8 cellular contexts compared by ENCODE assay signal in genomic region chr6:90940812-90941481, GRCh38.
DNase-seq lines count a peak whose midpoint lies in the region; ATAC-seq and TF ChIP-seq lines count a peak whose summit lies in the region.

No MANE protein-coding gene starts in this region.

- H3K4me3 ChIP-seq in hepatocyte, result no peak overlapping the region

- H3K4me3 Mint-ChIP-seq in activated naive CD8-positive, alpha-beta T cell treated with anti-CD3 and anti-CD28 coated beads, Interleukin-2, amount 10 ng/mL, durations not matched to agents 7 days and 5 days, result peak overlapping the region; percentile 39
- H3K4me3 Mint-ChIP-seq in stimulated activated effector memory CD8-positive, alpha-beta T cell treated with anti-CD3 and anti-CD28 coated beads, Interleukin-12 subunit alpha, Interleukin-12 subunit beta, amount 100 ng/mL, for 72 hours, result peak overlapping the region; percentile 4

- WGBS in hepatocyte (ENCODE audit: low lambda C conversion rate, missing lambda C conversion rate), result 34% methylated on average over 5 of the region's 5 CpGs

- DNase-seq in Daoy (ENCODE audit: low read depth), result peak; percentile 42
- DNase-seq in NCI-H226, result peak; percentile 65
- DNase-seq in activated naive CD8-positive, alpha-beta T cell treated with anti-CD3 and anti-CD28 coated beads, Interleukin-2, amount 10 ng/mL, durations not matched to agents 7 days and 5 days, result no peak
- DNase-seq in hepatocyte (ENCODE audit: low spot score), result peak; percentile 65
- no peak for DNase-seq in stimulated activated effector memory CD8-positive, alpha-beta T cell treated with anti-CD3 and anti-CD28 coated beads, Interleukin-12 subunit alpha, Interleukin-12 subunit beta, amount 100 ng/mL, for 72 hours (ENCODE audit: low spot score in 2 of 2)
- no peak for DNase-seq in OCI-M2 (lab: John Stamatoyannopoulos, UW; ENCODE audit: unreplicated experiment)

- H4K20me1 ChIP-seq in hepatocyte (ENCODE audit: insufficient read depth, poor library complexity, severe bottlenecking), result no peaks in the 10 kb centered on the region

- H3K4me1 ChIP-seq in hepatocyte (ENCODE audit: insufficient read depth), result no peaks in the 10 kb centered on the region

- no peaks in the 10 kb centered on the region for H3K9me2 ChIP-seq in hepatocyte (replicated peaks; ENCODE audit: insufficient read depth)

- H3K36me3 Mint-ChIP-seq in activated naive CD8-positive, alpha-beta T cell treated with anti-CD3 and anti-CD28 coated beads, Interleukin-2, amount 10 ng/mL, durations not matched to agents 7 days and 5 days, result no peaks in the 10 kb centered on the region
- H3K36me3 Mint-ChIP-seq in stimulated activated effector memory CD8-positive, alpha-beta T cell treated with anti-CD3 and anti-CD28 coated beads, Interleukin-12 subunit alpha, Interleukin-12 subunit beta, amount 100 ng/mL, for 72 hours, result no peaks in the 10 kb centered on the region

- H3K27ac Mint-ChIP-seq in activated naive CD8-positive, alpha-beta T cell treated with anti-CD3 and anti-CD28 coated beads, Interleukin-2, amount 10 ng/mL, durations not matched to agents 7 days and 5 days, result peak overlapping the region; percentile 59
- peak overlapping the region; percentile 21 for H3K27ac Mint-ChIP-seq in stimulated activated effector memory CD8-positive, alpha-beta T cell treated with anti-CD3 and anti-CD28 coated beads, Interleukin-12 subunit alpha, Interleukin-12 subunit beta, amount 100 ng/mL, for 72 hours

- H3K36me3 ChIP-seq in hepatocyte (replicated peaks; ENCODE audit: insufficient read depth, low read depth), result no peaks in the 10 kb centered on the region

- H3K9me3 Mint-ChIP-seq in activated naive CD8-positive, alpha-beta T cell treated with anti-CD3 and anti-CD28 coated beads, Interleukin-2, amount 10 ng/mL, durations not matched to agents 7 days and 5 days, result no peaks in the 10 kb centered on the region
- H3K9me3 Mint-ChIP-seq in stimulated activated effector memory CD8-positive, alpha-beta T cell treated with anti-CD3 and anti-CD28 coated beads, Interleukin-12 subunit alpha, Interleukin-12 subunit beta, amount 100 ng/mL, for 72 hours, result no peaks in the 10 kb centered on the region

- peak; percentile 95 for ATAC-seq in GM19397 (IDR thresholded peaks at IDR 0.05; ENCODE audit: unreplicated experiment)
- ATAC-seq in HG03342 (IDR thresholded peaks at IDR 0.05; ENCODE audit: unreplicated experiment), result peak; percentile 95
- ATAC-seq in activated naive CD8-positive, alpha-beta T cell treated with anti-CD3 and anti-CD28 coated beads, Interleukin-2, amount 10 ng/mL, durations not matched to agents 7 days and 5 days (ENCODE audit: low read depth), result peak; percentile 96
- peak; percentile 87 for ATAC-seq in stimulated activated effector memory CD8-positive, alpha-beta T cell treated with anti-CD3 and anti-CD28 coated beads, Interleukin-12 subunit alpha, Interleukin-12 subunit beta, amount 100 ng/mL, for 72 hours

- POLR2A ChIA-PET in activated naive CD8-positive, alpha-beta T cell treated with anti-CD3 and anti-CD28 coated beads, Interleukin-2, amount 10 ng/mL, durations not matched to agents 7 days and 5 days (lab: Charles Lee), result no interaction called here

- no peaks in the 10 kb centered on the region for H3K79me2 ChIP-seq in hepatocyte

- peak overlapping the region; percentile 20 for H3K4me2 ChIP-seq in hepatocyte

- TF ChIP-seq CTCF in hepatocyte (IDR thresholded peaks at IDR 0.05; ENCODE audit: poor library complexity), result peak; percentile 67

- no peaks in the 10 kb centered on the region for H3K27me3 ChIP-seq in hepatocyte

- H2AFZ ChIP-seq in hepatocyte, result peak overlapping the region; percentile 36

- peaks cover 6% of the 10 kb centered on the region for H3K4me1 Mint-ChIP-seq in activated naive CD8-positive, alpha-beta T cell treated with anti-CD3 and anti-CD28 coated beads, Interleukin-2, amount 10 ng/mL, durations not matched to agents 7 days and 5 days
- H3K4me1 Mint-ChIP-seq in stimulated activated effector memory CD8-positive, alpha-beta T cell treated with anti-CD3 and anti-CD28 coated beads, Interleukin-12 subunit alpha, Interleukin-12 subunit beta, amount 100 ng/mL, for 72 hours, result no peaks in the 10 kb centered on the region

- H3K27me3 Mint-ChIP-seq in activated naive CD8-positive, alpha-beta T cell treated with anti-CD3 and anti-CD28 coated beads, Interleukin-2, amount 10 ng/mL, durations not matched to agents 7 days and 5 days, result peaks cover 6% of the 10 kb centered on the region

- H3K27ac ChIP-seq in hepatocyte, result no peak overlapping the region

- H3K9me3 ChIP-seq in hepatocyte (ENCODE audit: low read depth), result no peaks in the 10 kb centered on the region

Comparison
In these comparisons a context has a peak if more than half of its experiments do, and no peak if none do; other contexts are left out.
1. DNase-seq: peak in Daoy (single experiment), NCI-H226 (single experiment) and hepatocyte (single experiment); none in activated naive CD8-positive, alpha-beta T cell treated with anti-CD3 and anti-CD28 coated beads, Interleukin-2, amount 10 ng/mL, durations not matched to agents 7 days and 5 days (single experiment), stimulated activated effector memory CD8-positive, alpha-beta T cell treated with anti-CD3 and anti-CD28 coated beads, Interleukin-12 subunit alpha, Interleukin-12 subunit beta, amount 100 ng/mL, for 72 hours (0 of 2) and OCI-M2 (single experiment).
2. Peak in every context shown above with its lines, with median percentiles within 50 percentile points of each other: ATAC-seq.